ENCODE assay signal across 9 cellular contexts in genomic region chr12:52980773-52981423, GRCh38. TPM values are rescaled to one million over a fixed set of nuclear protein-coding genes. Genes with fewer than 3 reads are reported as not detected.
A peak's percentile ranks its signal among the peaks of the same experiment; 100 is the strongest.
DNase-seq lines count a peak whose midpoint lies in the region; ATAC-seq and TF ChIP-seq lines count a peak whose summit lies in the region.
"Had no signal": no experiment of that assay in that cellular context is flagged by ENCODE, and none has a peak within 500 bp of the region (broad histone marks: within the 10 kb centered on the region; RNA-seq: fewer than 3 reads in every experiment).

No MANE protein-coding gene starts in this region.

- peak overlapping the region; percentile 61 for H3K4me3 Mint-ChIP-seq in Caco-2 (ENCODE audit: unreplicated experiment)
- H3K4me3 Mint-ChIP-seq: T-helper 1 cell treated with Interleukin-12 subunit alpha and Interleukin-12 subunit beta and Interleukin-4 antibody, amounts not matched to agents 30 μg/mL and 1 μg/mL, for 36 hours had no signal

- peak overlapping the region; percentile 85 for H3K27ac Mint-ChIP-seq in Caco-2 (ENCODE audit: unreplicated experiment)
- H3K27ac Mint-ChIP-seq: T-helper 1 cell treated with Interleukin-12 subunit alpha and Interleukin-12 subunit beta and Interleukin-4 antibody, amounts not matched to agents 30 μg/mL and 1 μg/mL, for 36 hours had no signal

- H3K4me1 ChIP-seq in Caco-2 = peaks cover 33% of the 10 kb centered on the region
- H3K4me1 ChIP-seq in GM23248 (ENCODE audit: insufficient read depth) = peaks cover 6% of the 10 kb centered on the region; the same call in 1 of the 2 replicates
- H3K4me1 ChIP-seq in SJCRH30 = peaks cover 6% of the 10 kb centered on the region; the same call in 1 of the 2 replicates
- no peaks in the 10 kb centered on the region for H3K4me1 ChIP-seq in thoracic aorta (ENCODE audit: control insufficient read depth in 1 of 2, low read depth in 2 of 2)

- H3K27ac ChIP-seq in GM23248 = no peak overlapping the region
- no peak overlapping the region for H3K27ac ChIP-seq in SJCRH30
- H3K27ac ChIP-seq in thoracic aorta = no peak overlapping the region

- peaks cover 55% of the 10 kb centered on the region for H3K4me1 Mint-ChIP-seq in Caco-2 (ENCODE audit: low read depth, unreplicated experiment)

- H3K36me3 Mint-ChIP-seq in Caco-2 (ENCODE audit: insufficient read depth, unreplicated experiment) = peaks cover 21% of the 10 kb centered on the region

- H3K9ac ChIP-seq in GM23248 = no peak overlapping the region

- H3K9me3 ChIP-seq in Caco-2 = no peaks in the 10 kb centered on the region
- no peaks in the 10 kb centered on the region for H3K9me3 ChIP-seq in GM23248 (ENCODE audit: low read depth)
- no peaks in the 10 kb centered on the region for H3K9me3 ChIP-seq in SJCRH30 (replicated peaks)
- no peaks in the 10 kb centered on the region for H3K9me3 ChIP-seq in thoracic aorta

- no peak overlapping the region for H3K4me3 ChIP-seq in Caco-2 (ENCODE audit: low read depth, low read length)
- no peak overlapping the region for H3K4me3 ChIP-seq in GM23248
- no peak overlapping the region for H3K4me3 ChIP-seq in SJCRH30
- no peak overlapping the region for H3K4me3 ChIP-seq in thoracic aorta

- H3F3A ChIP-seq in GM23248 (ENCODE audit: insufficient read depth) = no peaks in the 10 kb centered on the region

- ATAC-seq in omental fat pad (ENCODE audit: low FRiP score) = peak; percentile 78
- ATAC-seq in thoracic aorta (ENCODE audit: insufficient number of reproducible peaks, low FRiP score, low read depth) = peak; percentile 96

- no TSS peak for BruUV-seq in Caco-2 (replicated peaks; lab: Mats Ljungman, UMichigan)

- H3K9me2 ChIP-seq in GM23248 (ENCODE audit: insufficient read depth) = no peaks in the 10 kb centered on the region

- POLR2A ChIA-PET in Caco-2 (lab: Charles Lee) = interaction anchor here (0.5 to 2.6 kb wide), 9 partner anchors 26 to 107 kb away, joined by 4 to 21 read pairs (median 9); partner anchors contain the start of genes EIF4B and KRT8

- H3K27me3 ChIP-seq in Caco-2 (replicated peaks; ENCODE audit: control insufficient read depth, insufficient read depth, low read length) (no peaks in the 10 kb centered on the region), GM23248 (replicated peaks; ENCODE audit: insufficient read depth) (no peaks in the 10 kb centered on the region), SJCRH30 (0 out of 2 replicates have a peak, but pooled peaks cover 5% of the 10 kb centered on the region), thoracic aorta (replicated peaks; ENCODE audit: insufficient read depth) (no peaks in the 10 kb centered on the region)

- DNase-seq in Caco-2 (peak; percentile 95 to 96), GM23248 (peak; percentile 94), NCI-H1048 (lab: John Stamatoyannopoulos, UW) (peak; percentile 73), SJCRH30 (peak; percentile 84 to 94), foreskin melanocyte (peak; percentile 81), omental fat pad (ENCODE audit: low spot score) (peak; percentile 71), thoracic aorta (ENCODE audit: low spot score) (peak; percentile 69)
- peak; percentile 59 for DNase-seq in activated effector memory CD4-positive, alpha-beta T cell treated with Interleukin-2 at 50 U/mL for 16 hours

- TF ChIP-seq CTCF in Caco-2 (IDR thresholded peaks at IDR 0.05; ENCODE audit: insufficient read depth in 1 of 2, low read depth in 1 of 2, low read length in 1 of 2, severe bottlenecking in 1 of 2, unreplicated experiment in 1 of 2) (peak; percentile 98), omental fat pad (IDR thresholded peaks at IDR 0.05) (peak in 2 of 3 donors; percentile 85 to 99), thoracic aorta (IDR thresholded peaks at IDR 0.05) (peak; percentile 92)

- no peak overlapping the region for H3K4me2 ChIP-seq in GM23248 (ENCODE audit: unreplicated experiment)

- no peaks in the 10 kb centered on the region for H3K9me3 Mint-ChIP-seq in Caco-2 (ENCODE audit: unreplicated experiment)
- H3K9me3 Mint-ChIP-seq: T-helper 1 cell treated with Interleukin-12 subunit alpha and Interleukin-12 subunit beta and Interleukin-4 antibody, amounts not matched to agents 30 μg/mL and 1 μg/mL, for 36 hours had no signal

- WGBS in GM23248 (ENCODE audit: low coverage in 1 of 2, low lambda C conversion rate in 2 of 2, missing lambda C conversion rate in 2 of 2), 2 experiments = 27 to 29% methylated on average over 11 of the region's 11 CpGs

- no peaks in the 10 kb centered on the region for H4K20me1 ChIP-seq in GM23248 (ENCODE audit: insufficient read depth)

- H3K36me3 ChIP-seq in Caco-2 (ENCODE audit: control insufficient read depth, insufficient read depth, low read length) = no peaks in the 10 kb centered on the region; the same call in 1 of the 2 replicates
- H3K36me3 ChIP-seq in GM23248 (ENCODE audit: low read depth) = no peaks in the 10 kb centered on the region
- no peaks in the 10 kb centered on the region for H3K36me3 ChIP-seq in SJCRH30
- H3K36me3 ChIP-seq in thoracic aorta = no peaks in the 10 kb centered on the region

- H2AFZ ChIP-seq in GM23248 = no peak overlapping the region

- in situ Hi-C loops in GM23248 (cut with MboI) = loop anchor here (10.0 to 25.0 kb wide), 2 partner anchors 396 to 594 kb away; partner anchors contain the start of gene KRT84

- intact Hi-C loops in Caco-2 (cut with micrococcal nuclease; ENCODE audit: unreplicated experiment) = loop anchor here (1.0 to 10.0 kb wide), 4 partner anchors 76 to 839 kb away; partner anchors contain the start of gene KRT8

- H3K79me2 ChIP-seq in GM23248 (ENCODE audit: insufficient read depth) = no peaks in the 10 kb centered on the region

- CTCF ChIA-PET in Caco-2 (lab: Charles Lee) = interaction anchor here (0.6 to 3.6 kb wide), 33 partner anchors 9 to 824 kb away, joined by 3 to 140 read pairs (median 6); partner anchors contain the start of genes EIF4B and KRT8

- H3K27me3 Mint-ChIP-seq in Caco-2 (ENCODE audit: insufficient read depth, unreplicated experiment) = no peaks in the 10 kb centered on the region

RNA-seq across cellular contexts. Expression of gene EIF4B, which starts 25.4 kb away (rescaled TPM):
- total RNA-seq in Caco-2 (2022) = 445 and 452 TPM in 2 replicates
- total RNA-seq in GM23248 (2014; rRNA removed; shearing (Covaris generic)) = 436 and 501 TPM in 2 replicates
- polyA plus RNA-seq in GM23248 (2016; fragmentation: Nextera tagmentation; extraction: Ambion mirVana) = 73.4 and 74.8 TPM in 2 replicates
- total RNA-seq in SJCRH30 (2014; rRNA removed; shearing (Covaris generic)) = 505 and 541 TPM in 2 replicates
- 100 to 1,000 TPM; 449 to 633 (median 553) TPM for total RNA-seq in omental fat pad
- 100 to 1,000 TPM; 279 to 338 TPM for total RNA-seq in thoracic aorta

RNA-seq across cellular contexts. Expression of gene KRT18, which starts 32.0 kb away (rescaled TPM):
- total RNA-seq in Caco-2 (2022) (2,564 and 2,674 TPM in 2 replicates), omental fat pad (1,000 to 10,000 TPM in 1 of 4 donors, 100 to 1,000 TPM in 2, 10 to 100 TPM in 1; 12.1 to 2,005 (median 376) TPM), thoracic aorta (10 to 100 TPM; 21.5 to 38.3 TPM)
- 69.9 and 83.8 TPM in 2 replicates for total RNA-seq in GM23248 (2014; rRNA removed; shearing (Covaris generic))
- 141 TPM in 2 replicates for polyA plus RNA-seq in GM23248 (2016; fragmentation: Nextera tagmentation; extraction: Ambion mirVana)
- 7.4 and 9.6 TPM in 2 replicates for total RNA-seq in SJCRH30 (2014; rRNA removed; shearing (Covaris generic))
